ENCODE assay signal across 1 cellular context in genomic region chr22:40634119-40634903, GRCh38.
A peak's percentile ranks its signal among the peaks of the same experiment; 100 is the strongest.
TF ChIP-seq lines count a peak whose summit lies in the region.

No MANE protein-coding gene starts in this region.

TF ChIP-seq in HEK293, 187 proteins besides CTCF, POLR2A, EP300 and RAD21 (continued from another document):
- no peak for TF ChIP-seq ZNF350 (tag by site-specific recombination; IDR thresholded peaks at IDR 0.05)
- TF ChIP-seq, protein P1, sequence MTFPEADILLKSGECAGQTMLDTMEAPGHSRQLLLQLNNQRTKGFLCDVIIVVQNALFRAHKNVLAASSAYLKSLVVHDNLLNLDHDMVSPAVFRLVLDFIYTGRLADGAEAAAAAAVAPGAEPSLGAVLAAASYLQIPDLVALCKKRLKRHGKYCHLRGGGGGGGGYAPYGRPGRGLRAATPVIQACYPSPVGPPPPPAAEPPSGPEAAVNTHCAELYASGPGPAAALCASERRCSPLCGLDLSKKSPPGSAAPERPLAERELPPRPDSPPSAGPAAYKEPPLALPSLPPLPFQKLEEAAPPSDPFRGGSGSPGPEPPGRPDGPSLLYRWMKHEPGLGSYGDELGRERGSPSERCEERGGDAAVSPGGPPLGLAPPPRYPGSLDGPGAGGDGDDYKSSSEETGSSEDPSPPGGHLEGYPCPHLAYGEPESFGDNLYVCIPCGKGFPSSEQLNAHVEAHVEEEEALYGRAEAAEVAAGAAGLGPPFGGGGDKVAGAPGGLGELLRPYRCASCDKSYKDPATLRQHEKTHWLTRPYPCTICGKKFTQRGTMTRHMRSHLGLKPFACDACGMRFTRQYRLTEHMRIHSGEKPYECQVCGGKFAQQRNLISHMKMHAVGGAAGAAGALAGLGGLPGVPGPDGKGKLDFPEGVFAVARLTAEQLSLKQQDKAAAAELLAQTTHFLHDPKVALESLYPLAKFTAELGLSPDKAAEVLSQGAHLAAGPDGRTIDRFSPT (tag by site-specific recombination; IDR thresholded peaks at IDR 0.05), result no peak
- peak; percentile 84 for TF ChIP-seq BCL11A (tag by site-specific recombination; IDR thresholded peaks at IDR 0.05; ENCODE audit: low read depth)
- no peak for TF ChIP-seq ZNF155 (tag by site-specific recombination; IDR thresholded peaks at IDR 0.05)
- no peak for TF ChIP-seq ZNF146 (tag by site-specific recombination; IDR thresholded peaks at IDR 0.05)
- no peak for TF ChIP-seq PRDM1 (tag by site-specific recombination; IDR thresholded peaks at IDR 0.05)
- no peak for TF ChIP-seq ZNF776 (tag by site-specific recombination; IDR thresholded peaks at IDR 0.05; ENCODE audit: borderline replicate concordance)
- TF ChIP-seq ZNF2 (tag by site-specific recombination; IDR thresholded peaks at IDR 0.05), result 0 out of 2 replicates have a peak, but pooled peaks have one; percentile 57
- peak; percentile 96 for TF ChIP-seq SP7 (tag by site-specific recombination; IDR thresholded peaks at IDR 0.05)
- peak; percentile 69 for TF ChIP-seq PATZ1 (tag by site-specific recombination; IDR thresholded peaks at IDR 0.05)
- TF ChIP-seq SETDB1 (IDR thresholded peaks at IDR 0.05; ENCODE audit: insufficient read length, low read length), result no peak
- TF ChIP-seq SCRT1 (tag by site-specific recombination; IDR thresholded peaks at IDR 0.05; ENCODE audit: borderline replicate concordance), result no peak
- no peak for TF ChIP-seq ZNF10 (tag by site-specific recombination; IDR thresholded peaks at IDR 0.05)
- TF ChIP-seq ZNF404 (tag by site-specific recombination; IDR thresholded peaks at IDR 0.05), result no peak
- no peak for TF ChIP-seq GLIS1 (tag by site-specific recombination; IDR thresholded peaks at IDR 0.05)
- no peak for TF ChIP-seq ZNF133 (tag by site-specific recombination; IDR thresholded peaks at IDR 0.05)
- no peak for TF ChIP-seq EGR2 (tag by site-specific recombination; IDR thresholded peaks at IDR 0.05; ENCODE audit: low read depth)
- no peak for TF ChIP-seq ZNF621 (tag by site-specific recombination; IDR thresholded peaks at IDR 0.05)
- TF ChIP-seq ZNF311 (tag by site-specific recombination; IDR thresholded peaks at IDR 0.05; ENCODE audit: borderline replicate concordance), result no peak
- no peak for TF ChIP-seq GFI1B (tag by site-specific recombination; IDR thresholded peaks at IDR 0.05)
- peak; percentile 72 for TF ChIP-seq KLF10 (tag by site-specific recombination; IDR thresholded peaks at IDR 0.05)
- 0 out of 2 replicates have a peak, but pooled peaks have one; percentile 22 for TF ChIP-seq ZNF610 (tag by site-specific recombination; IDR thresholded peaks at IDR 0.05; ENCODE audit: borderline replicate concordance)
- no peak for TF ChIP-seq ZNF707 (tag by site-specific recombination; IDR thresholded peaks at IDR 0.05)
- TF ChIP-seq ZNF132 (tag by site-specific recombination; IDR thresholded peaks at IDR 0.05; ENCODE audit: borderline replicate concordance), result no peak
- TF ChIP-seq ZNF174 (tag by site-specific recombination; IDR thresholded peaks at IDR 0.05), result no peak
- TF ChIP-seq HOXA7 (CRISPR knock-in tag; IDR thresholded peaks at IDR 0.05; ENCODE audit: borderline replicate concordance), result no peak
- no peak for TF ChIP-seq ZNF157 (tag by site-specific recombination; IDR thresholded peaks at IDR 0.05)
- peak; percentile 56; the same call in 1 of the 2 replicates for TF ChIP-seq ZNF558 (tag by site-specific recombination; IDR thresholded peaks at IDR 0.05)
- TF ChIP-seq ZFP41 (tag by site-specific recombination; IDR thresholded peaks at IDR 0.05; ENCODE audit: borderline replicate concordance), result no peak
- no peak for TF ChIP-seq ZNF654 (tag by site-specific recombination; IDR thresholded peaks at IDR 0.05; ENCODE audit: low read depth)
- TF ChIP-seq, protein P2, sequence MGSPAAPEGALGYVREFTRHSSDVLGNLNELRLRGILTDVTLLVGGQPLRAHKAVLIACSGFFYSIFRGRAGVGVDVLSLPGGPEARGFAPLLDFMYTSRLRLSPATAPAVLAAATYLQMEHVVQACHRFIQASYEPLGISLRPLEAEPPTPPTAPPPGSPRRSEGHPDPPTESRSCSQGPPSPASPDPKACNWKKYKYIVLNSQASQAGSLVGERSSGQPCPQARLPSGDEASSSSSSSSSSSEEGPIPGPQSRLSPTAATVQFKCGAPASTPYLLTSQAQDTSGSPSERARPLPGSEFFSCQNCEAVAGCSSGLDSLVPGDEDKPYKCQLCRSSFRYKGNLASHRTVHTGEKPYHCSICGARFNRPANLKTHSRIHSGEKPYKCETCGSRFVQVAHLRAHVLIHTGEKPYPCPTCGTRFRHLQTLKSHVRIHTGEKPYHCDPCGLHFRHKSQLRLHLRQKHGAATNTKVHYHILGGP (tag by site-specific recombination; IDR thresholded peaks at IDR 0.05), result no peak
- no peak for TF ChIP-seq ZNF560 (tag by site-specific recombination; IDR thresholded peaks at IDR 0.05; ENCODE audit: borderline replicate concordance)
- no peak for TF ChIP-seq MEIS1 (CRISPR knock-in tag; IDR thresholded peaks at IDR 0.05; ENCODE audit: borderline replicate concordance)
- TF ChIP-seq PRDM6 (tag by site-specific recombination; IDR thresholded peaks at IDR 0.05), result peak; percentile 99
- TF ChIP-seq BCL11B (tag by site-specific recombination; IDR thresholded peaks at IDR 0.05; ENCODE audit: low read depth), result no peak
- TF ChIP-seq GLI2 (tag by site-specific recombination; IDR thresholded peaks at IDR 0.05; ENCODE audit: borderline replicate concordance, low read depth), result peak; percentile 63; the same call in 1 of the 2 replicates
- TF ChIP-seq INSM2 (tag by site-specific recombination; IDR thresholded peaks at IDR 0.05), result peak; percentile 85
- no peak for TF ChIP-seq ZBTB6 (tag by site-specific recombination; IDR thresholded peaks at IDR 0.05)
- peak; percentile 71; the same call in 1 of the 2 replicates for TF ChIP-seq IKZF3 (tag by site-specific recombination; IDR thresholded peaks at IDR 0.05)
- TF ChIP-seq ZNF398 (tag by site-specific recombination; IDR thresholded peaks at IDR 0.05), result no peak
- TF ChIP-seq ZBTB7A (tag by site-specific recombination; IDR thresholded peaks at IDR 0.05; ENCODE audit: low read depth), result no peak
- TF ChIP-seq OSR2 (tag by site-specific recombination; IDR thresholded peaks at IDR 0.05), result peak; percentile 92
- TF ChIP-seq, protein P3, sequence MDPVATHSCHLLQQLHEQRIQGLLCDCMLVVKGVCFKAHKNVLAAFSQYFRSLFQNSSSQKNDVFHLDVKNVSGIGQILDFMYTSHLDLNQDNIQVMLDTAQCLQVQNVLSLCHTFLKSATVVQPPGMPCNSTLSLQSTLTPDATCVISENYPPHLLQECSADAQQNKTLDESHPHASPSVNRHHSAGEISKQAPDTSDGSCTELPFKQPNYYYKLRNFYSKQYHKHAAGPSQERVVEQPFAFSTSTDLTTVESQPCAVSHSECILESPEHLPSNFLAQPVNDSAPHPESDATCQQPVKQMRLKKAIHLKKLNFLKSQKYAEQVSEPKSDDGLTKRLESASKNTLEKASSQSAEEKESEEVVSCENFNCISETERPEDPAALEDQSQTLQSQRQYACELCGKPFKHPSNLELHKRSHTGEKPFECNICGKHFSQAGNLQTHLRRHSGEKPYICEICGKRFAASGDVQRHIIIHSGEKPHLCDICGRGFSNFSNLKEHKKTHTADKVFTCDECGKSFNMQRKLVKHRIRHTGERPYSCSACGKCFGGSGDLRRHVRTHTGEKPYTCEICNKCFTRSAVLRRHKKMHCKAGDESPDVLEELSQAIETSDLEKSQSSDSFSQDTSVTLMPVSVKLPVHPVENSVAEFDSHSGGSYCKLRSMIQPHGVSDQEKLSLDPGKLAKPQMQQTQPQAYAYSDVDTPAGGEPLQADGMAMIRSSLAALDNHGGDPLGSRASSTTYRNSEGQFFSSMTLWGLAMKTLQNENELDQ (tag by site-specific recombination; IDR thresholded peaks at IDR 0.05; ENCODE audit: low read depth), result no peak
- peak; percentile 89 for TF ChIP-seq ZBTB8A (tag by site-specific recombination; IDR thresholded peaks at IDR 0.05)
